In the genomic region with DNA sequence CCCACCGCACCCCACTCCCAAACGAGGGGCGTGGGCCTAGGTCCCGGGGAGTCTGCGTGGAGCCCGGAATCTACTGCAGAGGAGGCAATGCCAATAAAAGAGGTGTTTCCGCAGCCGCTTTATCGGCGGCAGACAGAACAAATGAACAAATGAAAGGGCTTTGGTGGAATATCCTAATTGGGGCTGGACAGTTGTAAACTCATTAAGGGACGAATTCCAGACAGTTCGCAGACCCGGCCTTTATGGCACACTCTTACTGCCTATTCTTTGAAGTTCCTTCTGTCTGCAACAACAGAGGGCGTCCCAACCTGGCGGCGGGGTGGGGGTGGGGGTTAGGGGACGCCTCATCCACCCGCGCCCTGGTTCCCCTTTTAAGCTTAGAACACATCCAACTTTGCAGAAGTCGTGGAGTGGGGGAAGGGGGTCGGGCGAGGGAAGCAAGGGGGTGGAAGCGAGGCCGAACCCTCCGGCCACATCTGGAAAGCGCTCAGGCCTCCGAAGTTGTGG, we compare ENCODE assay signal across 1 cellular context.
TF ChIP-seq lines count a peak whose summit lies in the region.

No MANE protein-coding gene starts in this region.

TF ChIP-seq in HEK293, 187 proteins besides CTCF, POLR2A, EP300 and RAD21 (continued from another document and continues in another):
- TF ChIP-seq EGR2 (tag by site-specific recombination; IDR thresholded peaks at IDR 0.05; ENCODE audit: low read depth) (peak; percentile 57; the same call in 1 of the 2 replicates), ZNF549 (tag by site-specific recombination; IDR thresholded peaks at IDR 0.05) (no peak), ZFP69B (tag by site-specific recombination; IDR thresholded peaks at IDR 0.05) (0 out of 2 replicates have a peak, but pooled peaks have one; percentile 22), ZNF629 (tag by site-specific recombination; IDR thresholded peaks at IDR 0.05) (peak; percentile 67), TCF7L2 (IDR thresholded peaks at IDR 0.05; ENCODE audit: borderline replicate concordance, low read depth, low read length) (peak; percentile 76), BCL11B (tag by site-specific recombination; IDR thresholded peaks at IDR 0.05; ENCODE audit: low read depth) (0 out of 2 replicates have a peak, but pooled peaks have one; percentile 43), SP7 (tag by site-specific recombination; IDR thresholded peaks at IDR 0.05) (peak; percentile 52), ZXDB (tag by site-specific recombination; IDR thresholded peaks at IDR 0.05) (peak; percentile 63), WT1 (tag by site-specific recombination; IDR thresholded peaks at IDR 0.05) (peak; percentile 69; the same call in 1 of the 2 replicates), ZNF174 (tag by site-specific recombination; IDR thresholded peaks at IDR 0.05) (no peak), KLF1 (tag by site-specific recombination; IDR thresholded peaks at IDR 0.05) (peak; percentile 88), ZNF398 (tag by site-specific recombination; IDR thresholded peaks at IDR 0.05) (peak; percentile 75), ZBTB17 (tag by site-specific recombination; IDR thresholded peaks at IDR 0.05) (peak; percentile 3; the same call in 1 of the 2 replicates), ZNF561 (tag by site-specific recombination; IDR thresholded peaks at IDR 0.05; ENCODE audit: borderline replicate concordance) (peak; percentile 28; the same call in 1 of the 2 replicates), ZNF433 (tag by site-specific recombination; IDR thresholded peaks at IDR 0.05; ENCODE audit: low read depth) (no peak), ZNF423 (tag by site-specific recombination; IDR thresholded peaks at IDR 0.05) (peak; percentile 57; the same call in 1 of the 2 replicates), ZNF639 (tag by site-specific recombination; IDR thresholded peaks at IDR 0.05) (0 out of 2 replicates have a peak, but pooled peaks have one; percentile 9), ZEB2 (tag by site-specific recombination; IDR thresholded peaks at IDR 0.05) (peak; percentile 73), KLF16 (tag by site-specific recombination; IDR thresholded peaks at IDR 0.05) (0 out of 2 replicates have a peak, but pooled peaks have one; percentile 30), IKZF3 (tag by site-specific recombination; IDR thresholded peaks at IDR 0.05) (peak; percentile 98), ZNF157 (tag by site-specific recombination; IDR thresholded peaks at IDR 0.05) (no peak), YY2 (tag by site-specific recombination; IDR thresholded peaks at IDR 0.05) (no peak), ZNF341 (tag by site-specific recombination; IDR thresholded peaks at IDR 0.05; ENCODE audit: low read depth) (peak; percentile 42; the same call in 1 of the 2 replicates), ZNF600 (tag by site-specific recombination; IDR thresholded peaks at IDR 0.05) (peak; percentile 81), ZNF366 (tag by site-specific recombination; conservative IDR thresholded peaks at IDR 0.05) (0 out of 2 replicates have a peak, but pooled peaks have one; percentile 29), BCL11A (tag by site-specific recombination; IDR thresholded peaks at IDR 0.05; ENCODE audit: low read depth) (peak; percentile 83), SCRT2 (tag by site-specific recombination; IDR thresholded peaks at IDR 0.05) (no peak), SP3 (tag by site-specific recombination; IDR thresholded peaks at IDR 0.05) (0 out of 2 replicates have a peak, but pooled peaks have one; percentile 22), ZIC2 (tag by site-specific recombination; IDR thresholded peaks at IDR 0.05) (no peak), ZNF571 (tag by site-specific recombination; IDR thresholded peaks at IDR 0.05) (no peak), ZBTB1 (tag by site-specific recombination; IDR thresholded peaks at IDR 0.05) (no peak), ZFHX2 (tag by site-specific recombination; conservative IDR thresholded peaks at IDR 0.05) (peak; percentile 78)
- TF ChIP-seq, protein P1, sequence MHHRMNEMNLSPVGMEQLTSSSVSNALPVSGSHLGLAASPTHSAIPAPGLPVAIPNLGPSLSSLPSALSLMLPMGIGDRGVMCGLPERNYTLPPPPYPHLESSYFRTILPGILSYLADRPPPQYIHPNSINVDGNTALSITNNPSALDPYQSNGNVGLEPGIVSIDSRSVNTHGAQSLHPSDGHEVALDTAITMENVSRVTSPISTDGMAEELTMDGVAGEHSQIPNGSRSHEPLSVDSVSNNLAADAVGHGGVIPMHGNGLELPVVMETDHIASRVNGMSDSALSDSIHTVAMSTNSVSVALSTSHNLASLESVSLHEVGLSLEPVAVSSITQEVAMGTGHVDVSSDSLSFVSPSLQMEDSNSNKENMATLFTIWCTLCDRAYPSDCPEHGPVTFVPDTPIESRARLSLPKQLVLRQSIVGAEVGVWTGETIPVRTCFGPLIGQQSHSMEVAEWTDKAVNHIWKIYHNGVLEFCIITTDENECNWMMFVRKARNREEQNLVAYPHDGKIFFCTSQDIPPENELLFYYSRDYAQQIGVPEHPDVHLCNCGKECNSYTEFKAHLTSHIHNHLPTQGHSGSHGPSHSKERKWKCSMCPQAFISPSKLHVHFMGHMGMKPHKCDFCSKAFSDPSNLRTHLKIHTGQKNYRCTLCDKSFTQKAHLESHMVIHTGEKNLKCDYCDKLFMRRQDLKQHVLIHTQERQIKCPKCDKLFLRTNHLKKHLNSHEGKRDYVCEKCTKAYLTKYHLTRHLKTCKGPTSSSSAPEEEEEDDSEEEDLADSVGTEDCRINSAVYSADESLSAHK (tag by site-specific recombination; IDR thresholded peaks at IDR 0.05): peak; percentile 59
- TF ChIP-seq, protein P2, sequence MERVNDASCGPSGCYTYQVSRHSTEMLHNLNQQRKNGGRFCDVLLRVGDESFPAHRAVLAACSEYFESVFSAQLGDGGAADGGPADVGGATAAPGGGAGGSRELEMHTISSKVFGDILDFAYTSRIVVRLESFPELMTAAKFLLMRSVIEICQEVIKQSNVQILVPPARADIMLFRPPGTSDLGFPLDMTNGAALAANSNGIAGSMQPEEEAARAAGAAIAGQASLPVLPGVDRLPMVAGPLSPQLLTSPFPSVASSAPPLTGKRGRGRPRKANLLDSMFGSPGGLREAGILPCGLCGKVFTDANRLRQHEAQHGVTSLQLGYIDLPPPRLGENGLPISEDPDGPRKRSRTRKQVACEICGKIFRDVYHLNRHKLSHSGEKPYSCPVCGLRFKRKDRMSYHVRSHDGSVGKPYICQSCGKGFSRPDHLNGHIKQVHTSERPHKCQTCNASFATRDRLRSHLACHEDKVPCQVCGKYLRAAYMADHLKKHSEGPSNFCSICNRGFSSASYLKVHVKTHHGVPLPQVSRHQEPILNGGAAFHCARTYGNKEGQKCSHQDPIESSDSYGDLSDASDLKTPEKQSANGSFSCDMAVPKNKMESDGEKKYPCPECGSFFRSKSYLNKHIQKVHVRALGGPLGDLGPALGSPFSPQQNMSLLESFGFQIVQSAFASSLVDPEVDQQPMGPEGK (tag by site-specific recombination; IDR thresholded peaks at IDR 0.05): peak; percentile 63; the same call in 1 of the 2 replicates
- TF ChIP-seq, protein P3, sequence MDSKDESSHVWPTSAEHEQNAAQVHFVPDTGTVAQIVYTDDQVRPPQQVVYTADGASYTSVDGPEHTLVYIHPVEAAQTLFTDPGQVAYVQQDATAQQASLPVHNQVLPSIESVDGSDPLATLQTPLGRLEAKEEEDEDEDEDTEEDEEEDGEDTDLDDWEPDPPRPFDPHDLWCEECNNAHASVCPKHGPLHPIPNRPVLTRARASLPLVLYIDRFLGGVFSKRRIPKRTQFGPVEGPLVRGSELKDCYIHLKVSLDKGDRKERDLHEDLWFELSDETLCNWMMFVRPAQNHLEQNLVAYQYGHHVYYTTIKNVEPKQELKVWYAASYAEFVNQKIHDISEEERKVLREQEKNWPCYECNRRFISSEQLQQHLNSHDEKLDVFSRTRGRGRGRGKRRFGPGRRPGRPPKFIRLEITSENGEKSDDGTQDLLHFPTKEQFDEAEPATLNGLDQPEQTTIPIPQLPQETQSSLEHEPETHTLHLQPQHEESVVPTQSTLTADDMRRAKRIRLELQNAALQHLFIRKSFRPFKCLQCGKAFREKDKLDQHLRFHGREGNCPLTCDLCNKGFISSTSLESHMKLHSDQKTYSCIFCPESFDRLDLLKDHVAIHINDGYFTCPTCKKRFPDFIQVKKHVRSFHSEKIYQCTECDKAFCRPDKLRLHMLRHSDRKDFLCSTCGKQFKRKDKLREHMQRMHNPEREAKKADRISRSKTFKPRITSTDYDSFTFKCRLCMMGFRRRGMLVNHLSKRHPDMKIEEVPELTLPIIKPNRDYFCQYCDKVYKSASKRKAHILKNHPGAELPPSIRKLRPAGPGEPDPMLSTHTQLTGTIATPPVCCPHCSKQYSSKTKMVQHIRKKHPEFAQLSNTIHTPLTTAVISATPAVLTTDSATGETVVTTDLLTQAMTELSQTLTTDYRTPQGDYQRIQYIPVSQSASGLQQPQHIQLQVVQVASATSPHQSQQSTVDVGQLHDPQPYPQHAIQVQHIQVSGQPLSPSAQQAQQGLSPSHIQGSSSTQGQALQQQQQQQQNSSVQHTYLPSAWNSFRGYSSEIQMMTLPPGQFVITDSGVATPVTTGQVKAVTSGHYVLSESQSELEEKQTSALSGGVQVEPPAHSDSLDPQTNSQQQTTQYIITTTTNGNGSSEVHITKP (tag by site-specific recombination; IDR thresholded peaks at IDR 0.05): peak; percentile 91
- TF ChIP-seq, protein P4, sequence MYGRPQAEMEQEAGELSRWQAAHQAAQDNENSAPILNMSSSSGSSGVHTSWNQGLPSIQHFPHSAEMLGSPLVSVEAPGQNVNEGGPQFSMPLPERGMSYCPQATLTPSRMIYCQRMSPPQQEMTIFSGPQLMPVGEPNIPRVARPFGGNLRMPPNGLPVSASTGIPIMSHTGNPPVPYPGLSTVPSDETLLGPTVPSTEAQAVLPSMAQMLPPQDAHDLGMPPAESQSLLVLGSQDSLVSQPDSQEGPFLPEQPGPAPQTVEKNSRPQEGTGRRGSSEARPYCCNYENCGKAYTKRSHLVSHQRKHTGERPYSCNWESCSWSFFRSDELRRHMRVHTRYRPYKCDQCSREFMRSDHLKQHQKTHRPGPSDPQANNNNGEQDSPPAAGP (tag by site-specific recombination; IDR thresholded peaks at IDR 0.05): peak; percentile 77
- TF ChIP-seq, protein P5, sequence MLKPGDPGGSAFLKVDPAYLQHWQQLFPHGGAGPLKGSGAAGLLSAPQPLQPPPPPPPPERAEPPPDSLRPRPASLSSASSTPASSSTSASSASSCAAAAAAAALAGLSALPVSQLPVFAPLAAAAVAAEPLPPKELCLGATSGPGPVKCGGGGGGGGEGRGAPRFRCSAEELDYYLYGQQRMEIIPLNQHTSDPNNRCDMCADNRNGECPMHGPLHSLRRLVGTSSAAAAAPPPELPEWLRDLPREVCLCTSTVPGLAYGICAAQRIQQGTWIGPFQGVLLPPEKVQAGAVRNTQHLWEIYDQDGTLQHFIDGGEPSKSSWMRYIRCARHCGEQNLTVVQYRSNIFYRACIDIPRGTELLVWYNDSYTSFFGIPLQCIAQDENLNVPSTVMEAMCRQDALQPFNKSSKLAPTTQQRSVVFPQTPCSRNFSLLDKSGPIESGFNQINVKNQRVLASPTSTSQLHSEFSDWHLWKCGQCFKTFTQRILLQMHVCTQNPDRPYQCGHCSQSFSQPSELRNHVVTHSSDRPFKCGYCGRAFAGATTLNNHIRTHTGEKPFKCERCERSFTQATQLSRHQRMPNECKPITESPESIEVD (tag by site-specific recombination; IDR thresholded peaks at IDR 0.05): peak; percentile 29; the same call in 1 of the 2 replicates
